In genomic region chr9:113406873-113407511, GRCh38 we compare ENCODE assay signal across 8 cellular contexts. TPM values are rescaled to one million over a fixed set of nuclear protein-coding genes. Genes with fewer than 3 reads are reported as not detected.
DNase-seq lines count a peak whose midpoint lies in the region; ATAC-seq and TF ChIP-seq lines count a peak whose summit lies in the region.
"Not testable (repeated sequence)": the region's sequence is repeated elsewhere in the genome, so short reads cannot be mapped to it uniquely, and the experiment has no call there.

No MANE protein-coding gene starts in this region.

- H3K4me3 Mint-ChIP-seq in activated naive CD4-positive, alpha-beta T cell treated with anti-CD3 and anti-CD28 coated beads for 36 hours: not testable (repeated sequence)
- H3K4me3 Mint-ChIP-seq in natural killer cell treated with Interleukin-12 subunit alpha and Interleukin-12 subunit beta and Interleukin-15 and Interleukin-18, amount 100 ng/mL, for 72 hours: peak overlapping the region; percentile 97

- intact Hi-C loops in activated naive CD4-positive, alpha-beta T cell treated with anti-CD3 and anti-CD28 coated beads for 36 hours (cut with micrococcal nuclease): loop anchor here (1.0 kb wide), 2 partner anchors 98 to 133 kb away; no protein-coding TSS in a partner anchor
- intact Hi-C loops in stomach (cut with DNase I; ENCODE audit: low total_unique reads): not testable (repeated sequence)

- peak; percentile 27; the same call in 1 of the 3 replicates for ATAC-seq in DND-41 (ENCODE audit: insufficient read depth, low read depth)
- ATAC-seq in natural killer cell treated with Interleukin-12 subunit alpha and Interleukin-12 subunit beta and Interleukin-15 and Interleukin-18, amount 100 ng/mL, for 72 hours: not testable (repeated sequence)

- not testable (repeated sequence) for TF ChIP-seq EP300 in stomach (IDR thresholded peaks at IDR 0.05)

- not testable (repeated sequence) for H2AFZ ChIP-seq in DND-41 (ENCODE audit: low read depth, low read length); SU-DHL-6 (ENCODE audit: low read depth, low read length, severe bottlenecking)

- 19 to 37% (median 25%) methylated on average over 7 of the region's 7 CpGs for WGBS in stomach, 5 donors

- CTCF ChIA-PET in HEK293T (lab: Yijun Ruan, JAX): not testable (repeated sequence)
- CTCF ChIA-PET in activated naive CD4-positive, alpha-beta T cell treated with anti-CD3 and anti-CD28 coated beads for 36 hours (lab: Charles Lee): interaction anchor here (0.7 to 2.2 kb wide), 6 partner anchors 80 to 984 kb away, joined by 3 to 9 read pairs (median 6); partner anchors contain the start of genes CDC26 and PRPF4

- H3K9me3 ChIP-seq in DND-41 (ENCODE audit: insufficient read depth, low read length, severe bottlenecking); SU-DHL-6 (ENCODE audit: insufficient read depth, low read length); stomach: not testable (repeated sequence)

- H3K9me2 ChIP-seq in SU-DHL-6 (replicated peaks; ENCODE audit: insufficient read depth, low read length): not testable (repeated sequence)

- peak; percentile 69 for DNase-seq in DND-41
- DNase-seq in HEK293T (ENCODE audit: extremely low spot score): peak; percentile 57
- peak; percentile 6 to 20 for DNase-seq in NCI-H1930 (lab: John Stamatoyannopoulos, UW)
- DNase-seq in activated naive CD4-positive, alpha-beta T cell treated with anti-CD3 and anti-CD28 coated beads for 36 hours: peak; percentile 76
- peak; percentile 82 for DNase-seq in fibroblast of the aortic adventitia (ENCODE audit: low read depth)
- not testable (repeated sequence) for DNase-seq in natural killer cell treated with Interleukin-12 subunit alpha and Interleukin-12 subunit beta and Interleukin-15 and Interleukin-18, amount 100 ng/mL, for 72 hours (ENCODE audit: low spot score)
- DNase-seq in stomach: peak; percentile 75

- H3K9ac ChIP-seq in DND-41 (ENCODE audit: low read depth, low read length): not testable (repeated sequence)
- H3K9ac ChIP-seq in SU-DHL-6 (ENCODE audit: low read length): peak overlapping the region; percentile 87; the same call in 1 of the 2 replicates

- H3K27me3 Mint-ChIP-seq in activated naive CD4-positive, alpha-beta T cell treated with anti-CD3 and anti-CD28 coated beads for 36 hours (ENCODE audit: low read depth); natural killer cell treated with Interleukin-12 subunit alpha and Interleukin-12 subunit beta and Interleukin-15 and Interleukin-18, amount 100 ng/mL, for 72 hours: not testable (repeated sequence)

- peaks cover 37% of the 10 kb centered on the region for H3K4me1 Mint-ChIP-seq in activated naive CD4-positive, alpha-beta T cell treated with anti-CD3 and anti-CD28 coated beads for 36 hours (ENCODE audit: low read depth)
- peaks cover 25 to 33% of the 10 kb centered on the region in 2 donors for H3K4me1 Mint-ChIP-seq in natural killer cell treated with Interleukin-12 subunit alpha and Interleukin-12 subunit beta and Interleukin-15 and Interleukin-18, amount 100 ng/mL, for 72 hours (ENCODE audit: low read depth in 2 of 2)

- not testable (repeated sequence) for H4K20me1 ChIP-seq in DND-41 (ENCODE audit: insufficient read depth, low read length); SU-DHL-6 (ENCODE audit: low read depth, low read length)

- H3K4me2 ChIP-seq in DND-41 (ENCODE audit: insufficient read depth, low read length): not testable (repeated sequence)
- H3K4me2 ChIP-seq in SU-DHL-6 (ENCODE audit: low read depth, low read length, poor library complexity, severe bottlenecking): peak overlapping the region; percentile 73

- POLR2A ChIA-PET in HEK293T (lab: Yijun Ruan, JAX): not testable (repeated sequence)

- peaks cover 27% of the 10 kb centered on the region for H3K4me1 ChIP-seq in DND-41 (ENCODE audit: insufficient read depth, low read length)
- peaks cover 6 to 44% (median 33%) of the 10 kb centered on the region in 4 donors for H3K4me1 ChIP-seq in stomach

- peaks cover 23% of the 10 kb centered on the region for H3K36me3 ChIP-seq in DND-41 (ENCODE audit: insufficient read depth, low read length)
- H3K36me3 ChIP-seq in SU-DHL-6 (ENCODE audit: low read length): not testable (repeated sequence)
- peaks cover 9 to 21% (median 19%) of the 10 kb centered on the region in 4 donors for H3K36me3 ChIP-seq in stomach

- peaks cover 21% of the 10 kb centered on the region for H3K79me2 ChIP-seq in DND-41 (ENCODE audit: insufficient read depth, low read length)
- H3K79me2 ChIP-seq in SU-DHL-6 (ENCODE audit: insufficient read depth, low read length): peaks cover 28% of the 10 kb centered on the region

- peaks cover 27% of the 10 kb centered on the region for H3K36me3 Mint-ChIP-seq in activated naive CD4-positive, alpha-beta T cell treated with anti-CD3 and anti-CD28 coated beads for 36 hours (ENCODE audit: low read depth)
- peaks cover 25% of the 10 kb centered on the region for H3K36me3 Mint-ChIP-seq in natural killer cell treated with Interleukin-12 subunit alpha and Interleukin-12 subunit beta and Interleukin-15 and Interleukin-18, amount 100 ng/mL, for 72 hours

- H3F3A ChIP-seq in SU-DHL-6 (ENCODE audit: insufficient read depth): peaks cover 19% of the 10 kb centered on the region

- peak; percentile 74 for TF ChIP-seq CTCF in DND-41 (IDR thresholded peaks at IDR 0.05; ENCODE audit: borderline replicate concordance, extremely low read depth, low read length, poor library complexity, severe bottlenecking)
- not testable (repeated sequence) for TF ChIP-seq CTCF in SU-DHL-6 (IDR thresholded peaks at IDR 0.05; ENCODE audit: insufficient read depth, low read length, poor library complexity, severe bottlenecking)
- peak; percentile 89 for TF ChIP-seq CTCF in fibroblast of the aortic adventitia (IDR thresholded peaks at IDR 0.05; ENCODE audit: insufficient read depth, low read length)
- peak in 5 of 7 experiments; percentile 69 to 87 (median 77) for TF ChIP-seq CTCF in stomach (IDR thresholded peaks at IDR 0.05)

- not testable (repeated sequence) for H3K4me3 ChIP-seq in DND-41 (ENCODE audit: low read depth in 1 of 2, low read length in 2 of 2); SU-DHL-6 (ENCODE audit: insufficient read depth, low read length, poor library complexity, severe bottlenecking); fibroblast of the aortic adventitia (ENCODE audit: low read depth, low read length); stomach

- H3K27me3 ChIP-seq in DND-41 (ENCODE audit: insufficient read depth, low read length, poor library complexity); SU-DHL-6 (ENCODE audit: low read length); stomach: not testable (repeated sequence)

- H3K27ac ChIP-seq in DND-41 (ENCODE audit: low read length): not testable (repeated sequence)
- peak overlapping the region; percentile 19; the same call in 1 of the 2 replicates for H3K27ac ChIP-seq in SU-DHL-6 (ENCODE audit: low read depth, low read length)
- peak overlapping the region in 2 of 5 donors; percentile 41 to 45 for H3K27ac ChIP-seq in stomach

- H3K27ac Mint-ChIP-seq in activated naive CD4-positive, alpha-beta T cell treated with anti-CD3 and anti-CD28 coated beads for 36 hours: peak overlapping the region; percentile 83
- peak overlapping the region; percentile 67 to 99 for H3K27ac Mint-ChIP-seq in natural killer cell treated with Interleukin-12 subunit alpha and Interleukin-12 subunit beta and Interleukin-15 and Interleukin-18, amount 100 ng/mL, for 72 hours

- not testable (repeated sequence) for H3K9me3 Mint-ChIP-seq in activated naive CD4-positive, alpha-beta T cell treated with anti-CD3 and anti-CD28 coated beads for 36 hours; natural killer cell treated with Interleukin-12 subunit alpha and Interleukin-12 subunit beta and Interleukin-15 and Interleukin-18, amount 100 ng/mL, for 72 hours

- not testable (repeated sequence) for TF ChIP-seq POLR2A in stomach (IDR thresholded peaks at IDR 0.05)

RNA-seq across cellular contexts. Expression of gene POLE3, which starts 3.5 kb away (rescaled TPM):
- 10 to 100 TPM; 34.1 to 37.4 TPM for total RNA-seq in activated naive CD4-positive, alpha-beta T cell treated with anti-CD3 and anti-CD28 coated beads for 36 hours
- total RNA-seq in fibroblast of the aortic adventitia (ENCODE audit: low replicate concordance) (15.5 and 49.7 TPM in 2 replicates), stomach (10 to 100 TPM in 3 of 5 donors, 1 to 10 TPM in 2; 4.1 to 47.4 (median 25.4) TPM)
- 10 to 100 TPM; 62.7 to 76.1 TPM for total RNA-seq in natural killer cell treated with Interleukin-12 subunit alpha and Interleukin-12 subunit beta and Interleukin-15 and Interleukin-18, amount 100 ng/mL, for 72 hours
- polyA plus RNA-seq in stomach: 10 to 100 TPM; 31.0 to 39.1 (median 31.9) TPM

RNA-seq across cellular contexts. Expression of gene C9orf43, which starts 3.6 kb away (rescaled TPM):
- total RNA-seq in activated naive CD4-positive, alpha-beta T cell treated with anti-CD3 and anti-CD28 coated beads for 36 hours: under 1 TPM; 0.83 to 0.84 TPM
- total RNA-seq in fibroblast of the aortic adventitia (ENCODE audit: low replicate concordance): 0.63 and 1.7 TPM in 2 replicates
- 1 to 10 TPM; 1.1 to 1.3 TPM for total RNA-seq in natural killer cell treated with Interleukin-12 subunit alpha and Interleukin-12 subunit beta and Interleukin-15 and Interleukin-18, amount 100 ng/mL, for 72 hours
- total RNA-seq in stomach: under 1 TPM in 2 of 5 donors, not detected in 3; 0.55 to 0.58 TPM
- polyA plus RNA-seq in stomach: under 1 TPM; 0.19 to 0.61 (median 0.58) TPM

RNA-seq across cellular contexts. Expression of gene ALAD, which starts 5.9 kb away (rescaled TPM):
- total RNA-seq in activated naive CD4-positive, alpha-beta T cell treated with anti-CD3 and anti-CD28 coated beads for 36 hours: 10 to 100 TPM; 16.1 to 17.7 TPM
- 17.0 and 37.9 TPM in 2 replicates for total RNA-seq in fibroblast of the aortic adventitia (ENCODE audit: low replicate concordance)
- total RNA-seq in natural killer cell treated with Interleukin-12 subunit alpha and Interleukin-12 subunit beta and Interleukin-15 and Interleukin-18, amount 100 ng/mL, for 72 hours: 10 to 100 TPM; 18.7 to 19.5 TPM
- 100 to 1,000 TPM in 1 of 5 donors, 10 to 100 TPM in 4; 30.8 to 102 (median 44.8) TPM for total RNA-seq in stomach
- polyA plus RNA-seq in stomach: 10 to 100 TPM; 33.9 to 69.2 (median 64.8) TPM

RNA-seq across cellular contexts. Expression of gene HDHD3, which starts 30.2 kb away (rescaled TPM):
- 1 to 10 TPM; 8.9 to 9.5 TPM for total RNA-seq in activated naive CD4-positive, alpha-beta T cell treated with anti-CD3 and anti-CD28 coated beads for 36 hours
- total RNA-seq in fibroblast of the aortic adventitia (ENCODE audit: low replicate concordance): 7.8 and 9.5 TPM in 2 replicates
- 10 to 100 TPM; 11.0 to 15.7 TPM for total RNA-seq in natural killer cell treated with Interleukin-12 subunit alpha and Interleukin-12 subunit beta and Interleukin-15 and Interleukin-18, amount 100 ng/mL, for 72 hours
- total RNA-seq in stomach: 100 to 1,000 TPM in 3 of 5 donors, 10 to 100 TPM in 2; 41.3 to 120 (median 104) TPM
- 10 to 100 TPM; 42.5 to 81.1 (median 51.6) TPM for polyA plus RNA-seq in stomach

RNA-seq across cellular contexts. Expression of gene RGS3, which starts 56.5 kb away (rescaled TPM):
- total RNA-seq in activated naive CD4-positive, alpha-beta T cell treated with anti-CD3 and anti-CD28 coated beads for 36 hours: 10 to 100 TPM; 11.9 to 12.6 TPM
- total RNA-seq in fibroblast of the aortic adventitia (ENCODE audit: low replicate concordance) (22.2 and 48.9 TPM in 2 replicates), stomach (10 to 100 TPM; 27.0 to 71.4 (median 49.2) TPM)
- 100 to 1,000 TPM in 1 of 2 donors, 10 to 100 TPM in 1; 71.7 to 144 TPM for total RNA-seq in natural killer cell treated with Interleukin-12 subunit alpha and Interleukin-12 subunit beta and Interleukin-15 and Interleukin-18, amount 100 ng/mL, for 72 hours
- polyA plus RNA-seq in stomach: 10 to 100 TPM; 26.6 to 41.0 (median 30.4) TPM
